In genomic region chr11:119481667-119482400, GRCh38 we compare ENCODE assay signal across 8 cellular contexts. TPM values are rescaled to one million over a fixed set of nuclear protein-coding genes. Genes with fewer than 3 reads are reported as not detected.
DNase-seq lines count a peak whose midpoint lies in the region; ATAC-seq, FAIRE-seq and TF ChIP-seq lines count a peak whose summit lies in the region.

No MANE protein-coding gene starts in this region.

- H3K36me3 ChIP-seq in CD8-positive, alpha-beta T cell (ENCODE audit: insufficient read depth, low read length) = no peaks in the 10 kb centered on the region

- H3K9me3 Mint-ChIP-seq in CD14-positive monocyte (no peaks in the 10 kb centered on the region), mesothelial cell of epicardium (no peaks in the 10 kb centered on the region)
- H3K9me3 Mint-ChIP-seq in CD8-positive, alpha-beta T cell = no peaks in the 10 kb centered on the region

- H3K27me3 Mint-ChIP-seq in CD14-positive monocyte (ENCODE audit: low read depth in 3 of 3) (peaks cover 7 to 10% (median 9%) of the 10 kb centered on the region in 3 donors), mesothelial cell of epicardium (ENCODE audit: low read depth) (peaks cover 25% of the 10 kb centered on the region)
- peaks cover 32% of the 10 kb centered on the region for H3K27me3 Mint-ChIP-seq in CD8-positive, alpha-beta T cell (ENCODE audit: low read depth)

- TF ChIP-seq CTCF in CD14-positive monocyte (IDR thresholded peaks at IDR 0.05) (peak; percentile 54), mesothelial cell of epicardium (IDR thresholded peaks at IDR 0.05; ENCODE audit: unreplicated experiment) (peak; percentile 58)
- no peak for TF ChIP-seq CTCF in CD8-positive, alpha-beta T cell (IDR thresholded peaks at IDR 0.05)

- peak; percentile 20 for ATAC-seq in HG03159 (IDR thresholded peaks at IDR 0.05; ENCODE audit: unreplicated experiment)
- no peak for ATAC-seq in CD8-positive, alpha-beta T cell

- CTCF ChIA-PET in CD8-positive, alpha-beta T cell (lab: Charles Lee) = no interaction called here

- FAIRE-seq in RCC 7860 (lab: Jason Lieb, UNC) = no peak

- no peaks in the 10 kb centered on the region for H3K9me3 ChIP-seq in CD8-positive, alpha-beta T cell (ENCODE audit: low read length)

- H3K27ac ChIP-seq in CD8-positive, alpha-beta T cell (ENCODE audit: low read depth, low read length) = no peak overlapping the region

- no peak overlapping the region for H3K27ac Mint-ChIP-seq in CD14-positive monocyte
- no peak overlapping the region for H3K27ac Mint-ChIP-seq in mesothelial cell of epicardium
- no peak overlapping the region for H3K27ac Mint-ChIP-seq in CD8-positive, alpha-beta T cell

- no peaks in the 10 kb centered on the region for H3K4me1 ChIP-seq in CD8-positive, alpha-beta T cell (ENCODE audit: insufficient read depth, low read length)

- H3K4me3 Mint-ChIP-seq in CD14-positive monocyte (no peak overlapping the region), mesothelial cell of epicardium (no peak overlapping the region)
- no peak overlapping the region for H3K4me3 Mint-ChIP-seq in CD8-positive, alpha-beta T cell

- POLR2A ChIA-PET in CD8-positive, alpha-beta T cell (lab: Charles Lee) = no interaction called here

- DNase-seq in CD14-positive monocyte (ENCODE audit: low spot score) (no peak), ecto neural progenitor cell (ENCODE audit: low spot score) (peak; percentile 43), mesothelial cell of epicardium (ENCODE audit: low spot score in 2 of 2, unreplicated experiment in 2 of 2) (peak in 1 of 2 experiments; percentile 15), EL (no peak), NOMO-1 (lab: John Stamatoyannopoulos, UW; ENCODE audit: unreplicated experiment in 2 of 2) (no peak), RCC 7860 (ENCODE audit: low spot score) (no peak)
- DNase-seq in CD8-positive, alpha-beta T cell = no peak

- H3K4me1 Mint-ChIP-seq in CD14-positive monocyte (peaks cover 2% of the 10 kb centered on the region), mesothelial cell of epicardium (no peaks in the 10 kb centered on the region)
- no peaks in the 10 kb centered on the region for H3K4me1 Mint-ChIP-seq in CD8-positive, alpha-beta T cell (ENCODE audit: low read depth)

- peaks cover 2% of the 10 kb centered on the region for H3K27me3 ChIP-seq in CD8-positive, alpha-beta T cell (ENCODE audit: insufficient read depth, low read length)

- intact Hi-C loops in CD14-positive monocyte (cut with micrococcal nuclease) = loop anchor here (1.0 to 10.0 kb wide), 5 partner anchors 47 to 245 kb away; partner anchors contain the start of gene NECTIN1 (in 2 of the 2)
- intact Hi-C loops in CD8-positive, alpha-beta T cell (cut with DNase I, micrococcal nuclease) = loop anchor here in 1 of 2 experiments (1.0 to 5.0 kb wide), 2 partner anchors 245 to 626 kb away; partner anchors contain the start of gene NECTIN1

- H3K36me3 Mint-ChIP-seq in CD14-positive monocyte (no peaks in the 10 kb centered on the region), mesothelial cell of epicardium (no peaks in the 10 kb centered on the region)
- no peaks in the 10 kb centered on the region for H3K36me3 Mint-ChIP-seq in CD8-positive, alpha-beta T cell

- no peak overlapping the region for H3K4me3 ChIP-seq in CD8-positive, alpha-beta T cell (ENCODE audit: low read depth, low read length)

RNA-seq across cellular contexts. Expression of gene THY1, which starts 58.9 kb away (rescaled TPM):
- not detected for polyA plus RNA-seq in CD14-positive monocyte
- 121 to 127 TPM (median 121 TPM) in 3 replicates for total RNA-seq in mesothelial cell of epicardium
- not detected for total RNA-seq in CD8-positive, alpha-beta T cell

Comparison
In these comparisons a context has a peak if more than half of its experiments do, and no peak if none do; other contexts are left out.
1. RNA of gene THY1, which starts 58.9 kb away (total RNA-seq): 121 to 127 TPM in mesothelial cell of epicardium; not detected in CD8-positive, alpha-beta T cell; every median in the first group is over 100 times any median in the second.